ENCODE assay signal across 16 cellular contexts in genomic region chr1:111938123-111938522, GRCh38. TPM values are rescaled to one million over a fixed set of nuclear protein-coding genes. Genes with fewer than 3 reads are reported as not detected.
DNase-seq lines count a peak whose midpoint lies in the region; ATAC-seq and TF ChIP-seq lines count a peak whose summit lies in the region.
"Had no signal": no experiment of that assay in that cellular context is flagged by ENCODE, and none has a peak within 500 bp of the region (broad histone marks: within the 10 kb centered on the region; RNA-seq: fewer than 3 reads in every experiment).

No MANE protein-coding gene starts in this region.

- H3K36me3 Mint-ChIP-seq in endodermal cell (ENCODE audit: low read depth) (no peaks in the 10 kb centered on the region), nephron progenitor cell (ENCODE audit: low read depth) (no peaks in the 10 kb centered on the region)
- no peaks in the 10 kb centered on the region for H3K36me3 Mint-ChIP-seq in activated CD8-positive, alpha-beta T cell treated with anti-CD3 and anti-CD28 coated beads, Interleukin-2, amount 10 ng/mL, durations not matched to agents 7 days and 5 days (ENCODE audit: low read depth)
- H3K36me3 Mint-ChIP-seq: CD4-positive, CD25-positive, alpha-beta regulatory T cell had no signal

- POLR2A ChIA-PET in activated CD8-positive, alpha-beta T cell treated with anti-CD3 and anti-CD28 coated beads, Interleukin-2, amount 10 ng/mL, durations not matched to agents 7 days and 5 days (lab: Charles Lee): no interaction called here

- H3K27me3 ChIP-seq in endodermal cell (ENCODE audit: control insufficient read depth, insufficient read depth, low read length, poor library complexity, severe bottlenecking): peaks cover 16% of the 10 kb centered on the region

- H3K36me3 ChIP-seq in endodermal cell (ENCODE audit: control insufficient read depth, insufficient read depth, low read length): no peaks in the 10 kb centered on the region
- H3K36me3 ChIP-seq: SJSA1 had no signal

- H3K27me3 Mint-ChIP-seq in endodermal cell (ENCODE audit: insufficient read depth) (peaks cover 8% of the 10 kb centered on the region), nephron progenitor cell (ENCODE audit: low read depth, poor library complexity) (peaks cover 19% of the 10 kb centered on the region)
- H3K27me3 Mint-ChIP-seq in activated CD8-positive, alpha-beta T cell treated with anti-CD3 and anti-CD28 coated beads, Interleukin-2, amount 10 ng/mL, durations not matched to agents 7 days and 5 days (ENCODE audit: low read depth): peaks cover 2% of the 10 kb centered on the region

- H3K27ac ChIP-seq in endodermal cell (ENCODE audit: low read depth, low read length): no peak overlapping the region
- H3K27ac ChIP-seq: SJSA1 had no signal

- H3K4me3 Mint-ChIP-seq in endodermal cell (no peak overlapping the region), nephron progenitor cell (no peak overlapping the region)
- H3K4me3 Mint-ChIP-seq in activated CD8-positive, alpha-beta T cell treated with anti-CD3 and anti-CD28 coated beads, Interleukin-2, amount 10 ng/mL, durations not matched to agents 7 days and 5 days: no peak overlapping the region
- H3K4me3 Mint-ChIP-seq: CD4-positive, CD25-positive, alpha-beta regulatory T cell had no signal

- no peak overlapping the region for H3K4me3 ChIP-seq in endodermal cell (ENCODE audit: low read length)
- H3K4me3 ChIP-seq: SJSA1 had no signal

- no peak overlapping the region for H3K9ac ChIP-seq in endodermal cell (ENCODE audit: extremely low read depth, low read length, poor library complexity, severe bottlenecking)

- 56% methylated on average over 1 of the region's 1 CpG; no CpG with 5 or more reads in 1 of the 2 experiments for WGBS in endodermal cell (ENCODE audit: insufficient coverage in 1 of 2, insufficient read length in 1 of 2), 2 experiments

- no peaks in the 10 kb centered on the region for H3K9me3 ChIP-seq in endodermal cell (ENCODE audit: control insufficient read depth, low read length)
- H3K9me3 ChIP-seq: SJSA1 had no signal

- no peak for ATAC-seq in activated CD8-positive, alpha-beta T cell treated with anti-CD3 and anti-CD28 coated beads, Interleukin-2, amount 10 ng/mL, durations not matched to agents 7 days and 5 days
- ATAC-seq: Right ventricle myocardium inferior had no signal

- TF ChIP-seq CTCF in endodermal cell (conservative IDR thresholded peaks at IDR 0.05) (no peak), nephron progenitor cell (IDR thresholded peaks at IDR 0.05) (no peak)

- H3K27ac Mint-ChIP-seq in endodermal cell: no peak overlapping the region
- peak overlapping the region; percentile 33 for H3K27ac Mint-ChIP-seq in nephron progenitor cell
- no peak overlapping the region for H3K27ac Mint-ChIP-seq in activated CD8-positive, alpha-beta T cell treated with anti-CD3 and anti-CD28 coated beads, Interleukin-2, amount 10 ng/mL, durations not matched to agents 7 days and 5 days
- H3K27ac Mint-ChIP-seq: CD4-positive, CD25-positive, alpha-beta regulatory T cell had no signal

- CTCF ChIA-PET in activated CD8-positive, alpha-beta T cell treated with anti-CD3 and anti-CD28 coated beads, Interleukin-2, amount 10 ng/mL, durations not matched to agents 7 days and 5 days (lab: Charles Lee): no interaction called here

- H3K9me3 Mint-ChIP-seq in endodermal cell (no peaks in the 10 kb centered on the region), nephron progenitor cell (no peaks in the 10 kb centered on the region)
- no peaks in the 10 kb centered on the region for H3K9me3 Mint-ChIP-seq in activated CD8-positive, alpha-beta T cell treated with anti-CD3 and anti-CD28 coated beads, Interleukin-2, amount 10 ng/mL, durations not matched to agents 7 days and 5 days (ENCODE audit: insufficient read depth)
- H3K9me3 Mint-ChIP-seq: CD4-positive, CD25-positive, alpha-beta regulatory T cell had no signal

- H3K4me1 ChIP-seq in endodermal cell (ENCODE audit: control insufficient read depth, insufficient read depth, low read length): no peaks in the 10 kb centered on the region
- H3K4me1 ChIP-seq: SJSA1 had no signal

- DNase-seq in NCI-H2029 (lab: John Stamatoyannopoulos, UW) (peak; percentile 68), NCI-H2196 (lab: John Stamatoyannopoulos, UW; ENCODE audit: unreplicated experiment) (peak; percentile 11), endodermal cell (peak; percentile 19), nephron progenitor cell (no peak), NCI-H748 treated with DMSO at 0.1 percent for 48 hours (lab: John Stamatoyannopoulos, UW) (no peak), NCI-H1417 (lab: John Stamatoyannopoulos, UW) (no peak)
- no peak for DNase-seq in activated CD8-positive, alpha-beta T cell treated with anti-CD3 and anti-CD28 coated beads, Interleukin-2, amount 10 ng/mL, durations not matched to agents 7 days and 5 days
- DNase-seq: CD4-positive, CD25-positive, alpha-beta regulatory T cell; IMR-90; NCI-H1694 treated with DMSO at 0.1 percent for 48 hours; NCI-H226; NCI-H510A treated with DMSO at 0.1 percent for 48 hours; NCI-H82; OCI-M1 had no signal

- H3K4me1 Mint-ChIP-seq in endodermal cell (peaks cover 5% of the 10 kb centered on the region), nephron progenitor cell (no peaks in the 10 kb centered on the region)
- no peaks in the 10 kb centered on the region for H3K4me1 Mint-ChIP-seq in activated CD8-positive, alpha-beta T cell treated with anti-CD3 and anti-CD28 coated beads, Interleukin-2, amount 10 ng/mL, durations not matched to agents 7 days and 5 days (ENCODE audit: low read depth)
- H3K4me1 Mint-ChIP-seq: CD4-positive, CD25-positive, alpha-beta regulatory T cell had no signal

RNA-seq across cellular contexts. Expression of gene KCND3, which starts 51.3 kb away (rescaled TPM):
- total RNA-seq in endodermal cell: under 1 TPM in 1 of 2 donors, not detected in 1; 0.13 TPM
- polyA plus RNA-seq in endodermal cell (2013, experiment 1 of 2): 1.4 TPM
- polyA plus RNA-seq in endodermal cell (2013, experiment 2 of 2): 1.6 TPM
- not detected for total RNA-seq in activated CD8-positive, alpha-beta T cell treated with anti-CD3 and anti-CD28 coated beads, Interleukin-2, amount 10 ng/mL, durations not matched to agents 7 days and 5 days
- total RNA-seq: SJSA1 had no signal

Comparison
In these comparisons a context has a peak if more than half of its experiments do, and no peak if none do; other contexts are left out.
1. DNase-seq: peak in NCI-H2029 (single experiment), NCI-H2196 (single experiment) and endodermal cell (single experiment); none in nephron progenitor cell (single experiment), NCI-H748 treated with DMSO at 0.1 percent for 48 hours (single experiment), NCI-H1417 (0 of 3) and activated CD8-positive, alpha-beta T cell treated with anti-CD3 and anti-CD28 coated beads, Interleukin-2, amount 10 ng/mL, durations not matched to agents 7 days and 5 days (single experiment).